22 cellular contexts compared by ENCODE assay signal in the genomic region with DNA sequence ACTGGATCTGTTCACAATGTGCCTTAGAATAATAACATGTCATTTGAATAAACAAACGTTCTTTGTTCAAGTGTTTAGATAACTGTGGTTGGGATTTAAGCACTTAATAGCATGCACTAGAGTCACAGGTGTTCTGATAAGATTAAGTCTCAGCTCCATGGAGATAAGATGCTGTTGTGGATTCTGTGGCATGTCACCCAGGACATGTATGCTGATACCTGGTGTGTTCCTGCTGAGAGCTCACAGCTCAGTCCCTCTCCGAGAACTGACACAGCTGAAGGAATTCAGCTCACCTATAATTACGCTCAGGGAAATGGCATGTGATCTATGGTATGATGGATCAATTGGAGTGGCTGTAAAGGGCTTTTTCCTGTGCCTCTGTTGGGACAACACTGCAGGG.
DNase-seq lines count a peak whose midpoint lies in the region; ATAC-seq and TF ChIP-seq lines count a peak whose summit lies in the region.
"Had no signal": no experiment of that assay in that cellular context is flagged by ENCODE, and none has a peak within 500 bp of the region (broad histone marks: within the 10 kb centered on the region; RNA-seq: fewer than 3 reads in every experiment).

No MANE protein-coding gene starts in this region.

- H3K36me3 Mint-ChIP-seq in osteocyte (ENCODE audit: unreplicated experiment) = no peaks in the 10 kb centered on the region
- H3K36me3 Mint-ChIP-seq: CD14-positive monocyte, memory B cell had no signal

- H3K27me3 ChIP-seq in Karpas-422 (ENCODE audit: low read length) = peaks cover 3% of the 10 kb centered on the region; the same call in 1 of the 2 replicates
- H3K27me3 ChIP-seq: gastroesophageal sphincter, hepatocyte, neutrophil, uterus had no signal

- H3K4me1 Mint-ChIP-seq in osteocyte (ENCODE audit: unreplicated experiment) = peaks cover 87% of the 10 kb centered on the region
- H3K4me1 Mint-ChIP-seq: activated CD4-positive, alpha-beta T cell treated with anti-CD3 and anti-CD28 coated beads, Interleukin-2, amount 10 ng/mL, durations not matched to agents 7 days and 5 days; CD14-positive monocyte; memory B cell had no signal

- peak overlapping the region; percentile 93 for H3K27ac Mint-ChIP-seq in osteocyte (ENCODE audit: unreplicated experiment)
- H3K27ac Mint-ChIP-seq: activated CD4-positive, alpha-beta T cell treated with anti-CD3 and anti-CD28 coated beads, Interleukin-2, amount 10 ng/mL, durations not matched to agents 7 days and 5 days; CD14-positive monocyte; memory B cell; T-helper 2 cell treated with Interferon-gamma antibody and Interleukin-4, amounts not matched to agents 5 μg/mL and 100 μg/mL, for 36 hours had no signal

- TF ChIP-seq CTCF in osteocyte (IDR thresholded peaks at IDR 0.05) = no peak

- H3K27ac ChIP-seq in Karpas-422 (ENCODE audit: low read length) = no peak overlapping the region
- H3K27ac ChIP-seq: gastroesophageal sphincter, hepatocyte, neutrophil, thoracic aorta, uterus had no signal

- H3K4me2 ChIP-seq in Karpas-422 (ENCODE audit: low read depth, low read length, poor library complexity, severe bottlenecking) = no peak overlapping the region
- H3K4me2 ChIP-seq: hepatocyte had no signal

- no peaks in the 10 kb centered on the region for H3K79me2 ChIP-seq in Karpas-422 (ENCODE audit: low read length)
- H3K79me2 ChIP-seq: hepatocyte had no signal

- H3K9me2 ChIP-seq in Karpas-422 (replicated peaks; ENCODE audit: insufficient read depth, low read length) = no peaks in the 10 kb centered on the region

- H4K20me1 ChIP-seq in Karpas-422 (ENCODE audit: insufficient read depth, low read depth, low read length) = no peaks in the 10 kb centered on the region; the same call in 1 of the 2 replicates

- no peak overlapping the region for H3K4me3 Mint-ChIP-seq in osteocyte (ENCODE audit: unreplicated experiment)
- H3K4me3 Mint-ChIP-seq: activated CD4-positive, alpha-beta T cell treated with anti-CD3 and anti-CD28 coated beads, Interleukin-2, amount 10 ng/mL, durations not matched to agents 7 days and 5 days; activated T-cell treated with anti-CD3 and anti-CD28 coated beads, Interleukin-2, amount 50 U/mL, for 4 hours; CD14-positive monocyte; HFFc6; memory B cell; T-helper 2 cell treated with Interferon-gamma antibody and Interleukin-4, amounts not matched to agents 5 μg/mL and 100 μg/mL, for 36 hours had no signal

- no peak overlapping the region for H3K9ac ChIP-seq in Karpas-422 (ENCODE audit: low read length)

- H3K9me3 ChIP-seq in Karpas-422 (ENCODE audit: low read length) = no peaks in the 10 kb centered on the region
- H3K9me3 ChIP-seq: gastroesophageal sphincter, neutrophil, thoracic aorta, uterus had no signal

- H3K4me1 ChIP-seq in Karpas-422 (ENCODE audit: low read length) = peaks cover 16% of the 10 kb centered on the region
- H3K4me1 ChIP-seq: gastroesophageal sphincter, uterus had no signal

- H3K27me3 Mint-ChIP-seq in osteocyte (ENCODE audit: unreplicated experiment) = no peaks in the 10 kb centered on the region
- H3K27me3 Mint-ChIP-seq: activated CD4-positive, alpha-beta T cell treated with anti-CD3 and anti-CD28 coated beads, Interleukin-2, amount 10 ng/mL, durations not matched to agents 7 days and 5 days; memory B cell had no signal

- peaks cover 3% of the 10 kb centered on the region for H3K9me3 Mint-ChIP-seq in osteocyte (ENCODE audit: unreplicated experiment)
- H3K9me3 Mint-ChIP-seq: activated CD4-positive, alpha-beta T cell treated with anti-CD3 and anti-CD28 coated beads, Interleukin-2, amount 10 ng/mL, durations not matched to agents 7 days and 5 days; activated T-cell treated with anti-CD3 and anti-CD28 coated beads, Interleukin-2, amount 50 U/mL, for 4 hours; HFFc6; T-helper 2 cell treated with Interferon-gamma antibody and Interleukin-4, amounts not matched to agents 5 μg/mL and 100 μg/mL, for 36 hours had no signal

- peak; percentile 6 for DNase-seq in NCI-H1048 (lab: John Stamatoyannopoulos, UW)
- DNase-seq in NCI-H510A (lab: John Stamatoyannopoulos, UW) = peak; percentile 18
- DNase-seq in SW480 (ENCODE audit: low spot score) = peak; percentile 46
- DNase-seq in osteocyte (ENCODE audit: extremely low spot score, unreplicated experiment) = no peak
- DNase-seq in activated CD4-positive, alpha-beta T cell treated with anti-CD3 and anti-CD28 coated beads, Interleukin-2, amount 50 U/mL, for 4 hours = no peak
- no peak for DNase-seq in Karpas-422
- DNase-seq: activated CD4-positive, alpha-beta T cell treated with anti-CD3 and anti-CD28 coated beads, Interleukin-2, amount 10 ng/mL, durations not matched to agents 7 days and 5 days; activated T-cell treated with anti-CD3 and anti-CD28 coated beads, Interleukin-2, amount 50 U/mL, for 4 hours; Calu3; GOT3; NCI-H2081 treated with DMSO at 0.1 percent for 48 hours; stimulated activated naive CD8-positive, alpha-beta T cell treated with anti-CD3 and anti-CD28 coated beads, Interleukin-15, Interleukin-2, amounts not matched to agents 100 U/mL and 50 U/mL, for 24 hours; uterus had no signal

- no peak for ATAC-seq in GM21529 (IDR thresholded peaks at IDR 0.05; ENCODE audit: unreplicated experiment)
- ATAC-seq: activated T-cell treated with anti-CD3 and anti-CD28 coated beads, Interleukin-2, amount 50 U/mL, for 4 hours; gastroesophageal sphincter; stimulated activated naive CD8-positive, alpha-beta T cell treated with anti-CD3 and anti-CD28 coated beads, Interleukin-15, Interleukin-2, amounts not matched to agents 100 U/mL and 50 U/mL, for 24 hours had no signal

- H3K4me3 ChIP-seq in Karpas-422 (ENCODE audit: low read length) = no peak overlapping the region
- H3K4me3 ChIP-seq: gastroesophageal sphincter, hepatocyte, thoracic aorta, uterus had no signal

- H2AFZ ChIP-seq in Karpas-422 (ENCODE audit: low read length) = no peak overlapping the region
- H2AFZ ChIP-seq: hepatocyte had no signal

- no peaks in the 10 kb centered on the region for H3K36me3 ChIP-seq in Karpas-422 (ENCODE audit: insufficient read depth, low read length)
- H3K36me3 ChIP-seq: gastroesophageal sphincter, neutrophil, thoracic aorta, uterus had no signal

Comparison
In these comparisons a context has a peak if more than half of its experiments do, and no peak if none do; other contexts are left out.
1. DNase-seq: peak in NCI-H1048 (single experiment), NCI-H510A (single experiment) and SW480 (single experiment); none in osteocyte (single experiment), activated CD4-positive, alpha-beta T cell treated with anti-CD3 and anti-CD28 coated beads, Interleukin-2, amount 50 U/mL, for 4 hours (0 of 2) and Karpas-422 (single experiment).